25 cellular contexts compared by ENCODE assay signal in the genomic region with DNA sequence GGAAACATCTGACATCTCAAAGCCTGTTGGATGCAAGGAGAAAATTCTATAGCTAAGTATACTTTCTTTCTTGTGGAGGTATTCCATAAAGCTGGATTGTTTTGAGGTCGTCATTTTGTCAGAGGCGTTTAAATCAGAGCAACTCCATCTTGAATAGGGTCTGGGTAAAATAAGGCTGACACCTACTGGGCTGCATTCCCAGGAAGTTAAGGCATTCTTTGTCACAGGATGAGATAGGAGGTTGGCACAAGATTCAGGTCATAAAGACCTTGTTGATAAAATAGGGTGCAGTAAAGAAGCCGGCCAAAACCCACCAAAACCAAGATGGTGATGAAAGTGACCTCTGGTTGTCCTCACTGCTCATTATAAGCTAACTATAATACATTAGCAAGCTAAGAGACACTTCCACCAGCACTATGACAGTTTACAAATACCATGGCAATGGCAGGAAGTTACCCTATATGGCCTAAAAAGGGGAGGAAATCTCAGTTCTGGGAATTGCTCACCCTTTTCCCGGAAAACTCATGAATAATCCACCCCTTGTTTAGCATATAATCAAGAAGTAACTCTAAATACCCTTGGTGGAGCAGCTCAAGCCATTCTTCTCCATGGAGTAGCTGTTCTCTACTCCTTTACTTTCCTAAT. TPM values are rescaled to one million over a fixed set of nuclear protein-coding genes. Genes with fewer than 3 reads are reported as not detected.
DNase-seq lines count a peak whose midpoint lies in the region; TF ChIP-seq lines count a peak whose summit lies in the region.
"Had no signal": no experiment of that assay in that cellular context is flagged by ENCODE, and none has a peak within 500 bp of the region (broad histone marks: within the 10 kb centered on the region; RNA-seq: fewer than 3 reads in every experiment).

No MANE protein-coding gene starts in this region.

- H3K4me1 ChIP-seq in left ventricle myocardium inferior, result peaks cover 20% of the 10 kb centered on the region

- intact Hi-C loops in left ventricle myocardium inferior (cut with micrococcal nuclease), result no loop called here

- DNase-seq in EH (ENCODE audit: low read depth) (peak; percentile 29), astrocyte of the hippocampus (ENCODE audit: low read depth, low spot score) (peak; percentile 73), fibroblast of the aortic adventitia (ENCODE audit: low read depth) (peak; percentile 66), renal cortical epithelial cell (ENCODE audit: low read depth) (peak; percentile 4), hippocampal formation (lab: John Stamatoyannopoulos, UW) (no peak), left ventricle myocardium inferior (no peak), NCI-H748 (lab: John Stamatoyannopoulos, UW; ENCODE audit: unreplicated experiment) (no peak)
- DNase-seq: DMS153; DND-41; H7; Kasumi-1; MV-4-11; NCI-H1105; NCI-H146; NCI-H2029; NCI-H446; NCI-H524 treated with DMSO at 0.1 percent for 48 hours; NCI-H82; NK-92 treated with Interleukin-12 subunit alpha and Interleukin-12 subunit beta, amount 100 ng/mL, for 24 hours; Right ventricle myocardium superior; RPMI8226 had no signal

- H3K4me3 ChIP-seq in fibroblast of the aortic adventitia (ENCODE audit: low read depth, low read length) (no peak overlapping the region), left ventricle myocardium inferior (no peak overlapping the region)
- H3K4me3 ChIP-seq: BLaER1 had no signal

- H3K27me3 ChIP-seq in left ventricle myocardium inferior (ENCODE audit: low read depth), result no peaks in the 10 kb centered on the region
- H3K27me3 ChIP-seq: BLaER1 had no signal

- H3K36me3 ChIP-seq in left ventricle myocardium inferior, result peaks cover 4% of the 10 kb centered on the region
- H3K36me3 ChIP-seq: BLaER1 had no signal

- TF ChIP-seq CTCF in fibroblast of the aortic adventitia (IDR thresholded peaks at IDR 0.05; ENCODE audit: insufficient read depth, low read length) (no peak), left ventricle myocardium inferior (IDR thresholded peaks at IDR 0.05; ENCODE audit: borderline replicate concordance) (no peak)

- no peak overlapping the region for H3K27ac ChIP-seq in left ventricle myocardium inferior (replicated peaks)
- H3K27ac ChIP-seq: BLaER1 had no signal

- no peaks in the 10 kb centered on the region for H3K9me3 ChIP-seq in left ventricle myocardium inferior (replicated peaks)
- H3K9me3 ChIP-seq: BLaER1 had no signal

RNA-seq across cellular contexts. Expression of gene HSD17B13, which starts 11.9 kb away (rescaled TPM):
- total RNA-seq in fibroblast of the aortic adventitia (ENCODE audit: low replicate concordance) (0.18 TPM in 1 of 2 replicates, not detected in the other), renal cortical epithelial cell (0.05 TPM in 1 of 2 replicates, not detected in the other), left ventricle myocardium inferior (0.08 TPM)
- total RNA-seq: HT-29, MCF 10A, SK-MEL-5 had no signal

Comparison
In these comparisons a context has a peak if more than half of its experiments do, and no peak if none do; other contexts are left out.
1. DNase-seq: peak in EH (single experiment), astrocyte of the hippocampus (single experiment), fibroblast of the aortic adventitia (single experiment) and renal cortical epithelial cell (single experiment); none in hippocampal formation (0 of 2), left ventricle myocardium inferior (single experiment) and NCI-H748 (single experiment).